13 cellular contexts compared by ENCODE assay signal in the genomic region with DNA sequence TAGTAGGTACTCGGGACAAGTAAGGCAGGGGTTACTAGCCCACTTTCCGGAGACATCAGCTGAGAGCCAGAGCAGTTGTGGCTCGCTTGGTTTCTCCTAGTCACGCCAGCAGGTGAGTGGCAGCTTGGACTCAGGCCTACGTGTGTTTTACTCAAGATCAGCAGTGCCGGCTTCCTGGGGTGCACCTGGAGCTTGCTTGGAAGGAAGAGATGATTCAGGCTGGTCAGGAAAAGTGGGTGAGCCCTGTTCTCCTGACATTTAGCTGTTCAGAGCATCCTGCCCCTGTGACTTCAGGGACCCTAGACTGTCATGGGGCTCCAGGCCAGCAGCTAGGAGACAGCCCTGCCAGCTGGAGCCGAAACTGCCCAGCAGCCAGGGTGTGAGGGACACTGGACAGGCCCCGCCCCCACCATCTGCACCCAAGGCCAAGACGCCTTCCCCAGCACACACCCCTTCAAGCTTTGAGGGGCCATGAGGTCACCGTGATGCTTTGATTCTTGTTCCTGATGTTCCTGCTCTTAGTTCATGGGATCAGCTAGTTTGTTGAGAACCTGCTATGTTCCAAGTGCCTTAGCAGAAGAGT.
DNase-seq lines count a peak whose midpoint lies in the region; ATAC-seq and TF ChIP-seq lines count a peak whose summit lies in the region.
"Had no signal": no experiment of that assay in that cellular context is flagged by ENCODE, and none has a peak within 500 bp of the region (broad histone marks: within the 10 kb centered on the region; RNA-seq: fewer than 3 reads in every experiment).

No MANE protein-coding gene starts in this region.

- H3K4me3 Mint-ChIP-seq in HFFc6, result peak overlapping the region; percentile 56
- H3K4me3 Mint-ChIP-seq: activated CD8-positive, alpha-beta T cell treated with anti-CD3 and anti-CD28 coated beads, Interleukin-2, amount 10 ng/mL, durations not matched to agents 7 days and 5 days; activated T-helper 1 cell treated with anti-CD3 and anti-CD28 coated beads, Interleukin-12 subunit alpha, Interleukin-12 subunit beta, Interleukin-2, Interleukin-4 antibody, amounts not matched to agents 30 ng/mL and 10 ng/mL and 1 ng/mL, durations not matched to agents 14 hours and 24 hours and 36 hours had no signal

- no peak for TF ChIP-seq CTCF in HFFc6 (IDR thresholded peaks at IDR 0.05)
- TF ChIP-seq CTCF in foreskin keratinocyte (conservative IDR thresholded peaks at IDR 0.05), result no peak
- TF ChIP-seq CTCF in stomach (IDR thresholded peaks at IDR 0.05), result no peak
- no peak for TF ChIP-seq CTCF in upper lobe of right lung (IDR thresholded peaks at IDR 0.05)

- ATAC-seq in foreskin keratinocyte, result peak; percentile 9
- ATAC-seq in upper lobe of right lung, result no peak
- ATAC-seq: activated CD8-positive, alpha-beta T cell treated with anti-CD3 and anti-CD28 coated beads, Interleukin-2, amount 10 ng/mL, durations not matched to agents 7 days and 5 days had no signal

- WGBS in stomach, 5 donors, result 48 to 65% (median 58%) methylated on average over 8 to 10 of the region's 10 CpGs

- no peak for TF ChIP-seq POLR2A in stomach (IDR thresholded peaks at IDR 0.05)

- peak overlapping the region; percentile 80 for H3K27ac Mint-ChIP-seq in HFFc6
- H3K27ac Mint-ChIP-seq: activated CD8-positive, alpha-beta T cell treated with anti-CD3 and anti-CD28 coated beads, Interleukin-2, amount 10 ng/mL, durations not matched to agents 7 days and 5 days; activated T-helper 1 cell treated with anti-CD3 and anti-CD28 coated beads, Interleukin-12 subunit alpha, Interleukin-12 subunit beta, Interleukin-2, Interleukin-4 antibody, amounts not matched to agents 30 ng/mL and 10 ng/mL and 1 ng/mL, durations not matched to agents 14 hours and 24 hours and 36 hours had no signal

- peaks cover 47% of the 10 kb centered on the region for H3K4me1 ChIP-seq in SJSA1 (replicated peaks)
- H3K4me1 ChIP-seq in foreskin keratinocyte, result peaks cover 9% of the 10 kb centered on the region
- peaks cover 25 to 69% (median 58%) of the 10 kb centered on the region in 4 donors for H3K4me1 ChIP-seq in stomach
- peaks cover 28% of the 10 kb centered on the region for H3K4me1 ChIP-seq in upper lobe of right lung

- H3K36me3 ChIP-seq in SJSA1 (peaks cover 9% of the 10 kb centered on the region; the same call in 1 of the 2 replicates), stomach (no peaks in the 10 kb centered on the region), upper lobe of right lung (no peaks in the 10 kb centered on the region)
- H3K36me3 ChIP-seq: SJCRH30 had no signal

- H3K27ac ChIP-seq in SJSA1, result peak overlapping the region; percentile 28; the same call in 1 of the 2 replicates
- no peak overlapping the region for H3K27ac ChIP-seq in foreskin keratinocyte
- H3K27ac ChIP-seq in stomach, result peak overlapping the region; percentile 4 to 77 (median 72)
- H3K27ac ChIP-seq in upper lobe of right lung, result no peak overlapping the region
- H3K27ac ChIP-seq: SJCRH30 had no signal

- H3K27me3 ChIP-seq in SJSA1 (replicated peaks), result no peaks in the 10 kb centered on the region
- H3K27me3 ChIP-seq in foreskin keratinocyte, result peaks cover 31% of the 10 kb centered on the region
- H3K27me3 ChIP-seq in stomach, result no peaks in the 10 kb centered on the region
- no peaks in the 10 kb centered on the region for H3K27me3 ChIP-seq in upper lobe of right lung
- H3K27me3 ChIP-seq: SJCRH30 had no signal

- DNase-seq in HFFc6 (no peak), SJSA1 (ENCODE audit: low read depth in 1 of 2, low spot score in 2 of 2) (no peak), foreskin keratinocyte (no peak), stomach (peak; percentile 69), upper lobe of right lung (no peak), anterior cingulate cortex (lab: John Stamatoyannopoulos, UW) (no peak)
- DNase-seq in stimulated activated CD4-positive, alpha-beta T cell treated with anti-CD3 and anti-CD28 coated beads, Interleukin-12 subunit alpha, Interleukin-12 subunit beta, amount 100 ng/mL, for 4 hours, result no peak
- DNase-seq: activated CD8-positive, alpha-beta T cell treated with anti-CD3 and anti-CD28 coated beads, Interleukin-2, amount 10 ng/mL, durations not matched to agents 7 days and 5 days; islet precursor cell; KG1; stimulated activated naive CD4-positive, alpha-beta T cell treated with Interleukin-2 at 50 U/mL for 16 hours had no signal

- H3K27me3 Mint-ChIP-seq in HFFc6 (ENCODE audit: insufficient read depth), result no peaks in the 10 kb centered on the region; the same call in 1 of the 2 replicates

- peaks cover 22% of the 10 kb centered on the region for H3K36me3 Mint-ChIP-seq in HFFc6 (ENCODE audit: low read depth)

- no peak for TF ChIP-seq EP300 in stomach (IDR thresholded peaks at IDR 0.05)

- H3K4me1 Mint-ChIP-seq in HFFc6 (ENCODE audit: low read depth), result peaks cover 50% of the 10 kb centered on the region

- H3K4me3 ChIP-seq in SJSA1, result no peak overlapping the region
- no peak overlapping the region for H3K4me3 ChIP-seq in stomach
- no peak overlapping the region for H3K4me3 ChIP-seq in upper lobe of right lung
- H3K4me3 ChIP-seq: SJCRH30 had no signal

- intact Hi-C loops in stomach (cut with DNase I; ENCODE audit: low total_unique reads), result no loop called here
- intact Hi-C loops in upper lobe of right lung (cut with DNase I), result no loop called here

- no peaks in the 10 kb centered on the region for H3K9me3 Mint-ChIP-seq in HFFc6
- H3K9me3 Mint-ChIP-seq: activated T-helper 1 cell treated with anti-CD3 and anti-CD28 coated beads, Interleukin-12 subunit alpha, Interleukin-12 subunit beta, Interleukin-2, Interleukin-4 antibody, amounts not matched to agents 30 ng/mL and 10 ng/mL and 1 ng/mL, durations not matched to agents 14 hours and 24 hours and 36 hours had no signal

- H3K9me3 ChIP-seq in SJSA1 (replicated peaks), result no peaks in the 10 kb centered on the region; the same call in 1 of the 2 replicates
- no peaks in the 10 kb centered on the region for H3K9me3 ChIP-seq in stomach
- no peaks in the 10 kb centered on the region for H3K9me3 ChIP-seq in upper lobe of right lung
- H3K9me3 ChIP-seq: SJCRH30 had no signal

Comparison
In these comparisons a context has a peak if more than half of its experiments do, and no peak if none do; other contexts are left out.
1. H3K27ac ChIP-seq: peak in SJSA1 (single experiment) and stomach (5 of 5); none in foreskin keratinocyte (single experiment) and upper lobe of right lung (single experiment).